ENCODE assay signal across 17 cellular contexts in genomic region chr7:75991531-75992082, GRCh38. TPM values are rescaled to one million over a fixed set of nuclear protein-coding genes. Genes with fewer than 3 reads are reported as not detected.
DNase-seq lines count a peak whose midpoint lies in the region; ATAC-seq and TF ChIP-seq lines count a peak whose summit lies in the region.
"Had no signal": no experiment of that assay in that cellular context is flagged by ENCODE, and none has a peak within 500 bp of the region (broad histone marks: within the 10 kb centered on the region; RNA-seq: fewer than 3 reads in every experiment).

No MANE protein-coding gene starts in this region.

- H3K27me3 Mint-ChIP-seq in activated CD4-positive, alpha-beta T cell treated with anti-CD3 and anti-CD28 coated beads, Interleukin-2, amount 10 ng/mL, durations not matched to agents 7 days and 5 days = no peaks in the 10 kb centered on the region
- H3K27me3 Mint-ChIP-seq in neural progenitor cell (ENCODE audit: insufficient read depth, low read depth) = peaks cover 16% of the 10 kb centered on the region

- H3F3A ChIP-seq in neural progenitor cell (ENCODE audit: low read depth) = peaks cover 28% of the 10 kb centered on the region

- no peaks in the 10 kb centered on the region for H3K79me2 ChIP-seq in neural progenitor cell (ENCODE audit: low read depth)

- H3K36me3 ChIP-seq in neural progenitor cell (no peaks in the 10 kb centered on the region), thyroid gland (peaks cover 3 to 9% of the 10 kb centered on the region in 2 donors), A673 (ENCODE audit: insufficient read depth, low read length, poor library complexity, severe bottlenecking) (no peaks in the 10 kb centered on the region)

- DNase-seq in activated CD4-positive, alpha-beta T cell treated with anti-CD3 and anti-CD28 coated beads, Interleukin-2, amount 10 ng/mL, durations not matched to agents 7 days and 5 days = no peak
- no peak for DNase-seq in activated CD4-positive, alpha-beta T cell treated with anti-CD3 and anti-CD28 coated beads, Interleukin-2, amount 50 U/mL, for 1 hour
- DNase-seq in coronary artery (ENCODE audit: low spot score) (no peak), neural progenitor cell (ENCODE audit: low spot score) (no peak), thyroid gland (no peak), A673 (ENCODE audit: low spot score) (no peak)
- DNase-seq: activated naive CD4-positive, alpha-beta T cell treated with anti-CD3 and anti-CD28 coated beads, Interleukin-2, amount 50 U/mL, for 16 hours; activated T-cell treated with anti-CD3 and anti-CD28 coated beads, Interleukin-2, amount 50 U/mL, for 1 hour; cortex of kidney; HCEC 1CT; kidney glomerular epithelial cell; NCI-H1436; stimulated activated CD4-positive, alpha-beta T cell treated with anti-CD3 and anti-CD28 coated beads, Interleukin-15, amount 100 ng/mL, for 24 hours had no signal

- peaks cover 6% of the 10 kb centered on the region for H4K20me1 ChIP-seq in neural progenitor cell (ENCODE audit: low read depth)

- no peak for TF ChIP-seq POLR2A in thyroid gland (IDR thresholded peaks at IDR 0.05)

- H3K27ac Mint-ChIP-seq in activated CD4-positive, alpha-beta T cell treated with anti-CD3 and anti-CD28 coated beads, Interleukin-2, amount 10 ng/mL, durations not matched to agents 7 days and 5 days = peak overlapping the region; percentile 71
- no peak overlapping the region for H3K27ac Mint-ChIP-seq in neural progenitor cell

- no TSS peak for BruUV-seq in A673 (replicated peaks; lab: Mats Ljungman, UMichigan)

- H3K4me2 ChIP-seq in neural progenitor cell = peak overlapping the region; percentile 52
- H3K4me2 ChIP-seq: BLaER1 had no signal

- H3K4me3 Mint-ChIP-seq in activated CD4-positive, alpha-beta T cell treated with anti-CD3 and anti-CD28 coated beads, Interleukin-2, amount 10 ng/mL, durations not matched to agents 7 days and 5 days = no peak overlapping the region
- H3K4me3 Mint-ChIP-seq in neural progenitor cell = no peak overlapping the region

- CTCF ChIA-PET in activated CD4-positive, alpha-beta T cell treated with anti-CD3 and anti-CD28 coated beads, Interleukin-2, amount 10 ng/mL, durations not matched to agents 7 days and 5 days (lab: Charles Lee) = no interaction called here
- CTCF ChIA-PET in A673 (lab: Charles Lee) = no interaction called here

- ATAC-seq in HG02642 (IDR thresholded peaks at IDR 0.05; ENCODE audit: poor library complexity, unreplicated experiment) (no peak), GM21526 (IDR thresholded peaks at IDR 0.05; ENCODE audit: low FRiP score, unreplicated experiment) (no peak)

- TF ChIP-seq CTCF in coronary artery (IDR thresholded peaks at IDR 0.05) (no peak), neural progenitor cell (IDR thresholded peaks at IDR 0.05) (no peak), thyroid gland (IDR thresholded peaks at IDR 0.05) (no peak), A673 (conservative IDR thresholded peaks at IDR 0.05; ENCODE audit: low read depth, low read length) (no peak)

- peaks cover 15% of the 10 kb centered on the region for H3K36me3 Mint-ChIP-seq in activated CD4-positive, alpha-beta T cell treated with anti-CD3 and anti-CD28 coated beads, Interleukin-2, amount 10 ng/mL, durations not matched to agents 7 days and 5 days (ENCODE audit: low read depth)
- peaks cover 19% of the 10 kb centered on the region for H3K36me3 Mint-ChIP-seq in neural progenitor cell

- no peaks in the 10 kb centered on the region for H3K9me3 ChIP-seq in neural progenitor cell (ENCODE audit: low read depth)
- H3K9me3 ChIP-seq in thyroid gland = no peaks in the 10 kb centered on the region
- H3K9me3 ChIP-seq in A673 (ENCODE audit: low read depth, low read length, poor library complexity, severe bottlenecking) = no peaks in the 10 kb centered on the region
- H3K9me3 ChIP-seq: BLaER1 had no signal

- H3K27ac ChIP-seq in coronary artery (peak overlapping the region; percentile 99), neural progenitor cell (no peak overlapping the region), thyroid gland (peak overlapping the region in 2 of 3 donors; percentile 24 to 43), A673 (ENCODE audit: low read depth, low read length, poor library complexity, severe bottlenecking) (no peak overlapping the region)
- H3K27ac ChIP-seq: BLaER1 had no signal

- no peak overlapping the region for H2AFZ ChIP-seq in neural progenitor cell (replicated peaks)

- H3K9ac ChIP-seq in neural progenitor cell = no peak overlapping the region
- H3K9ac ChIP-seq: BLaER1 had no signal

- no peaks in the 10 kb centered on the region for H3K9me3 Mint-ChIP-seq in activated CD4-positive, alpha-beta T cell treated with anti-CD3 and anti-CD28 coated beads, Interleukin-2, amount 10 ng/mL, durations not matched to agents 7 days and 5 days
- no peaks in the 10 kb centered on the region for H3K9me3 Mint-ChIP-seq in neural progenitor cell
- H3K9me3 Mint-ChIP-seq: nephron progenitor cell had no signal

- POLR2A ChIA-PET in activated CD4-positive, alpha-beta T cell treated with anti-CD3 and anti-CD28 coated beads, Interleukin-2, amount 10 ng/mL, durations not matched to agents 7 days and 5 days (lab: Charles Lee) = no interaction called here
- POLR2A ChIA-PET in A673 (lab: Charles Lee; ENCODE audit: low non-redundant PET) = no interaction called here

- intact Hi-C loops in thyroid gland (cut with DNase I) (loop anchor here (5.0 kb wide), 2 partner anchors 74 to 109 kb away; partner anchors contain the start of gene POR), A673 (cut with micrococcal nuclease; ENCODE audit: unreplicated experiment) (loop anchor here (5.0 kb wide), 1 partner anchor 271 kb away; no protein-coding TSS in a partner anchor)

- H3K27me3 ChIP-seq in neural progenitor cell = no peaks in the 10 kb centered on the region
- H3K27me3 ChIP-seq in thyroid gland = no peaks in the 10 kb centered on the region
- no peaks in the 10 kb centered on the region for H3K27me3 ChIP-seq in A673 (replicated peaks; ENCODE audit: insufficient read depth, low read depth, low read length, poor library complexity)
- H3K27me3 ChIP-seq: BLaER1 had no signal

- WGBS in thyroid gland, 2 donors = 98 to 99% methylated on average over 9 of the region's 9 CpGs

- H3K4me1 ChIP-seq in neural progenitor cell (peaks cover 27% of the 10 kb centered on the region), thyroid gland (peaks cover 28 to 33% of the 10 kb centered on the region in 2 donors), A673 (ENCODE audit: insufficient read depth, low read length, poor library complexity, severe bottlenecking) (no peaks in the 10 kb centered on the region)

- no peak overlapping the region for H3K4me3 ChIP-seq in coronary artery
- no peak overlapping the region for H3K4me3 ChIP-seq in neural progenitor cell
- H3K4me3 ChIP-seq in thyroid gland (replicated peaks in 1 of 3) = no peak overlapping the region
- H3K4me3 ChIP-seq in A673 (ENCODE audit: low read depth, low read length, poor library complexity, severe bottlenecking) = no peak overlapping the region
- H3K4me3 ChIP-seq: BLaER1 had no signal

- peaks cover 14% of the 10 kb centered on the region for H3K4me1 Mint-ChIP-seq in activated CD4-positive, alpha-beta T cell treated with anti-CD3 and anti-CD28 coated beads, Interleukin-2, amount 10 ng/mL, durations not matched to agents 7 days and 5 days
- H3K4me1 Mint-ChIP-seq in neural progenitor cell = peaks cover 32% of the 10 kb centered on the region

RNA-seq across cellular contexts. Expression of gene TMEM120A, which starts 2.8 kb away (rescaled TPM):
- total RNA-seq in activated CD4-positive, alpha-beta T cell treated with anti-CD3 and anti-CD28 coated beads, Interleukin-2, amount 10 ng/mL, durations not matched to agents 7 days and 5 days = 10 to 100 TPM; 17.3 to 19.9 TPM
- total RNA-seq in neural progenitor cell (ENCODE audit: low replicate concordance) = 9.4 and 10.4 TPM in 2 replicates
- total RNA-seq in thyroid gland = 10 to 100 TPM; 25.4 to 38.2 (median 34.9) TPM
- total RNA-seq in A673 (2021) = 18.7 and 18.9 TPM in 2 replicates

RNA-seq across cellular contexts. Expression of gene STYXL1, which starts 56.2 kb away (rescaled TPM):
- 10 to 100 TPM; 39.1 to 40.3 TPM for total RNA-seq in activated CD4-positive, alpha-beta T cell treated with anti-CD3 and anti-CD28 coated beads, Interleukin-2, amount 10 ng/mL, durations not matched to agents 7 days and 5 days
- total RNA-seq in neural progenitor cell (ENCODE audit: low replicate concordance) (56.1 and 60.4 TPM in 2 replicates), thyroid gland (10 to 100 TPM; 14.5 to 53.7 (median 29.1) TPM), A673 (2021) (36.3 and 40.3 TPM in 2 replicates)

RNA-seq across cellular contexts. Expression of gene MDH2, which starts 56.3 kb away (rescaled TPM):
- total RNA-seq in activated CD4-positive, alpha-beta T cell treated with anti-CD3 and anti-CD28 coated beads, Interleukin-2, amount 10 ng/mL, durations not matched to agents 7 days and 5 days = 100 to 1,000 TPM; 136 to 149 TPM
- total RNA-seq in neural progenitor cell (ENCODE audit: low replicate concordance) (51.5 and 73.4 TPM in 2 replicates), thyroid gland (100 to 1,000 TPM in 2 of 4 donors, 10 to 100 TPM in 2; 70.8 to 119 (median 95.2) TPM), A673 (2021) (316 and 343 TPM in 2 replicates)

Comparison
In these comparisons a context has a peak if more than half of its experiments do, and no peak if none do; other contexts are left out.
1. H3K27ac ChIP-seq: peak in coronary artery (2 of 2) and thyroid gland (2 of 3); none in neural progenitor cell (single experiment) and A673 (single experiment).